9 cellular contexts compared by ENCODE assay signal in the genomic region with DNA sequence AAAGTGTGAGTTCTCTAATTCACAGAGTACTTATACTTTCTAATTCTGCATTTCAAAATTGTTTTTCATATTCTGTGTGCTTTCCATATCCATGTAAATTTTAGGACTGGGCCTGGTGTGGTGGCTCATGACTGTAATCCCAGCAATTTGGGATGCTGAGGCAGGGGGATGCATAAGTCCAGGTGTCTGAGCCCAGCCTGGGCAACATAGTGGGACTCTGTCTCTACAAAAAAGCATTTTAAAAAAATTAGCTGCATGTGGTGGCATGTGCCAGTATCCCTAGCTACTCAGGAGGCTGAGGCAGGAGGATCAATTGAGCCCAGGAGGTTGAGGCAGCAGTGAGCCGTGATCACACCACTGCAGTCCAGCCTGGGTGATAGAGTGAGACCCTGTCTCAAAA.
"Had no signal": no experiment of that assay in that cellular context is flagged by ENCODE, and none has a peak within 500 bp of the region (broad histone marks: within the 10 kb centered on the region; RNA-seq: fewer than 3 reads in every experiment).

No MANE protein-coding gene starts in this region.

- FAIRE-seq: H54 had no signal

- DNase-seq: GM23248, GOT3, H7, H9, HCEC 1CT, HFFc6 had no signal

- H3K4me2 ChIP-seq: GM23338 had no signal

- H3K4me1 ChIP-seq: HAP-1 had no signal

- H3K27ac ChIP-seq: GM23248 had no signal

- H2AFZ ChIP-seq: GM23248, GM23338 had no signal

- ATAC-seq: GM23338 had no signal

- H3K36me3 ChIP-seq: HAP-1 had no signal

- H3K9ac ChIP-seq: GM23248 had no signal

- H3K4me3 ChIP-seq: GM23248, GM23338, HAP-1 had no signal

- H3K9me3 ChIP-seq: HAP-1 had no signal
